Comparison of ENCODE assay signal across 1 cellular context in genomic region chr15:44662478-44663409, GRCh38.
TF ChIP-seq lines count a peak whose summit lies in the region.

No MANE protein-coding gene starts in this region.

TF ChIP-seq in K562, 482 proteins besides CTCF, POLR2A, EP300 and RAD21 (continued from another document):
- peak; percentile 96; the same call in 1 of the 2 replicates for TF ChIP-seq ARID4B (CRISPR knock-in tag; IDR thresholded peaks at IDR 0.05)
- peak; percentile 34; the same call in 1 of the 2 replicates for TF ChIP-seq ATF7 (IDR thresholded peaks at IDR 0.05)
- no peak for TF ChIP-seq THRB (CRISPR knock-in tag; conservative IDR thresholded peaks at IDR 0.05)
- TF ChIP-seq MAZ (CRISPR knock-in tag; conservative IDR thresholded peaks at IDR 0.05 in 1 of 2, IDR thresholded peaks at IDR 0.05 in 1 of 2), result 0 out of 4 replicates have a peak, but pooled peaks of 1 of the 2 experiments have one; percentile 6
- no peak for TF ChIP-seq ZNF184 (CRISPR knock-in tag; IDR thresholded peaks at IDR 0.05)
- 0 out of 2 replicates have a peak, but pooled peaks have one; percentile 22 for TF ChIP-seq MXI1 (IDR thresholded peaks at IDR 0.05; ENCODE audit: low read depth, low read length)
- TF ChIP-seq AFF1 (IDR thresholded peaks at IDR 0.05; ENCODE audit: low read depth in 1 of 2, partially characterized antibody in 2 of 2), result peak; percentile 8 to 22
- TF ChIP-seq TEAD4 (IDR thresholded peaks at IDR 0.05; ENCODE audit: low read length), result no peak
- peak; percentile 47; the same call in 1 of the 2 replicates for TF ChIP-seq TEAD4 (CRISPR knock-in tag; IDR thresholded peaks at IDR 0.05; ENCODE audit: borderline replicate concordance)
- no peak for TF ChIP-seq KDM1A (IDR thresholded peaks at IDR 0.05)
- peak in 1 of 2 experiments; percentile 57 for TF ChIP-seq E2F6 (IDR thresholded peaks at IDR 0.05; ENCODE audit: borderline replicate concordance in 1 of 2, extremely low read depth in 1 of 2, insufficient read depth in 1 of 2, insufficient read length in 1 of 2, low read depth in 1 of 2, low read length in 1 of 2, poor library complexity in 1 of 2, severe bottlenecking in 1 of 2)
- TF ChIP-seq L3MBTL2 (IDR thresholded peaks at IDR 0.05), result no peak
- no peak for TF ChIP-seq LCOR (CRISPR knock-in tag; IDR thresholded peaks at IDR 0.05)
- peak; percentile 17; the same call in 1 of the 2 replicates for TF ChIP-seq SMARCC2 (IDR thresholded peaks at IDR 0.05; ENCODE audit: low read depth)
- TF ChIP-seq FOXK1 (CRISPR knock-in tag; IDR thresholded peaks at IDR 0.05; ENCODE audit: borderline replicate concordance), result no peak
- TF ChIP-seq POLR2G (IDR thresholded peaks at IDR 0.05; ENCODE audit: low read depth, low read length), result no peak
- TF ChIP-seq NR4A1 (CRISPR knock-in tag; IDR thresholded peaks at IDR 0.05), result no peak
- no peak for TF ChIP-seq NR4A1 (tag; IDR thresholded peaks at IDR 0.05)
- no peak for TF ChIP-seq BCLAF1 (IDR thresholded peaks at IDR 0.05; ENCODE audit: borderline replicate concordance in 1 of 2, control insufficient read depth in 1 of 2, low read depth in 2 of 2, low read length in 1 of 2)
